8 cellular contexts compared by ENCODE assay signal in the genomic region with DNA sequence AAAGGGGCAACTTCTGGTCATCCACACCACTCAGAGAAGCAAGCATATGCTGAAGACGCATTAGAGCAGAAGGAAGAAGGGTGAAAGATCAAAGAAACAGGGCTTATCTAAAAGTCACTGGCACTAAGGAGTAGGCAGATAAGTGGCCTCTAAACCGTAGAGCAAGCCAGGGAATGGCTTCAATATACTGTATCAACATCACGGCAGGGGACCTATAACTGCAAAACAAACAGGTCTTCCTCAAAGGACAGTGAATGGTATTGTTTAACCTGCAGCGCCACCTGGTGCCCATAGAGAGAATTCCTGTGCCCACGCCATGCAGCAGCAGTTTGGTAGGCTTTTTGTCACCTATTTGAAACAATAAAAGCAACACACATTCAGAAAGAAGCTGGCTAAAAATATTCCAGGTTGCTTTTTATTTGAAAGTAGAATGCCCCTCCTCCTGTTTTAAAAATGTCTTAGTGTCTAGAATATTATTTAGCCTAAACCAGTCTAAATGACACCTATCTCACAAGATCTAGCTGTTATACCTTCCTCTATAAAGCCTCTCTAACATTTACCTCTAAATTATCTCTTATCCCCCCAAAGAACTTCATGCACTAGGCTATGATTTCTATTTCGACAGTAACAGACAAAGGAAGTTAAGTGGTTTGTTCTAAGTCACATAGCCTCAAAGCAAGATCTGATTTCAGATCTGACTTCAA. TPM values are rescaled to one million over a fixed set of nuclear protein-coding genes. Genes with fewer than 3 reads are reported as not detected.
DNase-seq lines count a peak whose midpoint lies in the region; FAIRE-seq and TF ChIP-seq lines count a peak whose summit lies in the region.

No MANE protein-coding gene starts in this region.

- POLR2A ChIA-PET in HEK293T (lab: Yijun Ruan, JAX): no interaction called here

- CTCF ChIA-PET in HEK293T (lab: Yijun Ruan, JAX): interaction anchor here (0.6 to 1.9 kb wide), 9 partner anchors 11 to 682 kb away, joined by 3 to 16 read pairs (median 4); no protein-coding TSS in a partner anchor

- peaks cover 0 to 30% of the 10 kb centered on the region in 2 donors for H3K4me1 ChIP-seq in right atrium auricular region
- H3K4me1 ChIP-seq in rectal smooth muscle tissue (ENCODE audit: control insufficient read depth, insufficient read depth, low read length): peaks cover 48% of the 10 kb centered on the region

- H3K36me3 ChIP-seq in right atrium auricular region: peaks cover 49% of the 10 kb centered on the region
- H3K36me3 ChIP-seq in rectal smooth muscle tissue (ENCODE audit: control insufficient read depth, insufficient read depth, low read length): peaks cover 15% of the 10 kb centered on the region

- no peaks in the 10 kb centered on the region for H3K27me3 ChIP-seq in right atrium auricular region
- H3K27me3 ChIP-seq in rectal smooth muscle tissue (ENCODE audit: control insufficient read depth, insufficient read depth, low read length): no peaks in the 10 kb centered on the region

- DNase-seq in GM10266 (ENCODE audit: extremely low spot score) (peak; percentile 43), HEK293T (ENCODE audit: extremely low spot score) (peak; percentile 69), NCI-H1092 (lab: John Stamatoyannopoulos, UW) (peak; percentile 67), SW480 (ENCODE audit: low spot score) (peak; percentile 60), amniotic epithelial cell (ENCODE audit: low read depth) (peak; percentile 60), right atrium auricular region (ENCODE audit: low spot score) (peak; percentile 85), HTR-8/SVneo (ENCODE audit: insufficient read length, low spot score) (no peak)

- no peak overlapping the region for H3K4me3 ChIP-seq in right atrium auricular region
- H3K4me3 ChIP-seq in rectal smooth muscle tissue (ENCODE audit: low read length): no peak overlapping the region

- no peaks in the 10 kb centered on the region for H3K9me3 ChIP-seq in right atrium auricular region

- H3K9ac ChIP-seq in rectal smooth muscle tissue (ENCODE audit: low read length): no peak overlapping the region

- no peak for FAIRE-seq in HTR-8/SVneo (lab: Jason Lieb, UNC)

- TF ChIP-seq CTCF in GM10266 (IDR thresholded peaks at IDR 0.05; ENCODE audit: control insufficient read depth, insufficient read depth, low read depth, missing control alignments) (peak; percentile 82), right atrium auricular region (IDR thresholded peaks at IDR 0.05) (peak; percentile 81 to 93)

- H3K27ac ChIP-seq in right atrium auricular region: peak overlapping the region; percentile 13 to 46
- H3K27ac ChIP-seq in rectal smooth muscle tissue (ENCODE audit: low read depth, low read length): peak overlapping the region; percentile 91

TF ChIP-seq in HEK293T, 16 proteins besides CTCF, POLR2A, EP300 and RAD21:
- TF ChIP-seq FOXA1 (IDR thresholded peaks at IDR 0.05): no peak
- TF ChIP-seq CTBP1 (IDR thresholded peaks at IDR 0.05; ENCODE audit: borderline replicate concordance): peak; percentile 22; the same call in 1 of the 2 replicates

RNA-seq across cellular contexts. Expression of gene SNX19, which starts 21.8 kb away (rescaled TPM):
- total RNA-seq in right atrium auricular region: 10 to 100 TPM; 66.9 to 85.1 TPM
